ENCODE assay signal across 8 cellular contexts in the genomic region with DNA sequence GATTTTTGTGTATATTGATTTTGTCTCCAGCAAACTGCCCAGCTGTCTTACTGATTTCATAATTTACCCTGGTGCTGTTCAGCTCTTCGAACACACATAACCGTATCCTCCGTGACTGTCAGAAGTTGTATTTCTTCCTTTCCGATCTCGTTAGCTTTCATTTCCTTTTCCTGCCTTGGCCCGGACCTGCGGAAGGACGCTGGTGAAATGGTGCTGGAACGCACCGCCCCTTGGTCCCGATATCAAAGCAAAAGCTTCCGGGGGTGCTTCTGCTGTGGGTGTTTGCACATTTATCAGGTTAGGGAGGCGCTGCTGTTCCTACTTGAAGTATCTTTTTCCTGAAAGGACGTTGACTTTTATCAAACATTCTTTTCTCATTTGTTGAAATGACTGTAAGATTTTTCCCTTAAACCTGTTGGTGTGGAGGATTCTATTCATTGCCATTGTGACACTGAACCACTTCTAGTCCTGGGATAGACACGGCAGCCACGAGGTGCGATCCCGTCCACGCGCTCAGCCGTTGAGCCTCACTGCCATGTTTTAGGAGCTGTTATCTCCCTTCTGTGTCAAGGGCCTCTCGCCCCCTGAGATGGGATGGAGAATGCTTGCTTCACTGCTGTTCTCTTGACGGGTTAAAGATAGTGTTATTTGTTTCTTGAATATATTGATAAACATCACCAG.
DNase-seq lines count a peak whose midpoint lies in the region; ATAC-seq and TF ChIP-seq lines count a peak whose summit lies in the region.

No MANE protein-coding gene starts in this region.

- DNase-seq in CD1c-positive myeloid dendritic cell (ENCODE audit: extremely low spot score) = peak; percentile 22
- DNase-seq in T-helper 22 cell (ENCODE audit: low read depth) = peak; percentile 18
- DNase-seq in effector CD8-positive, alpha-beta T cell (lab: John Stamatoyannopoulos, UW) = peak; percentile 31
- no peak for DNase-seq in osteocyte (ENCODE audit: extremely low spot score, unreplicated experiment)
- no peak for DNase-seq in NK-92 treated with Interleukin-12 subunit alpha and Interleukin-12 subunit beta, amount 100 ng/mL, for 24 hours (lab: John Stamatoyannopoulos, UW)

- ATAC-seq in HG03442 (IDR thresholded peaks at IDR 0.05; ENCODE audit: unreplicated experiment) (no peak), HG03565 (IDR thresholded peaks at IDR 0.05; ENCODE audit: unreplicated experiment) (no peak), GM19463 (IDR thresholded peaks at IDR 0.05; ENCODE audit: unreplicated experiment) (no peak)

- H3K27me3 Mint-ChIP-seq in osteocyte (ENCODE audit: unreplicated experiment) = peaks cover 4% of the 10 kb centered on the region

- peak overlapping the region; percentile 12 for H3K27ac Mint-ChIP-seq in osteocyte (ENCODE audit: unreplicated experiment)

- no peaks in the 10 kb centered on the region for H3K36me3 Mint-ChIP-seq in osteocyte (ENCODE audit: unreplicated experiment)

- no peak for TF ChIP-seq CTCF in osteocyte (IDR thresholded peaks at IDR 0.05)

- H3K4me3 Mint-ChIP-seq in osteocyte (ENCODE audit: unreplicated experiment) = no peak overlapping the region

- H3K4me1 Mint-ChIP-seq in osteocyte (ENCODE audit: unreplicated experiment) = peaks cover 30% of the 10 kb centered on the region

- no peaks in the 10 kb centered on the region for H3K9me3 Mint-ChIP-seq in osteocyte (ENCODE audit: unreplicated experiment)

Comparison
In these comparisons a context has a peak if more than half of its experiments do, and no peak if none do; other contexts are left out.
1. DNase-seq: peak in CD1c-positive myeloid dendritic cell (single experiment), T-helper 22 cell (single experiment) and effector CD8-positive, alpha-beta T cell (single experiment); none in osteocyte (single experiment) and NK-92 treated with Interleukin-12 subunit alpha and Interleukin-12 subunit beta, amount 100 ng/mL, for 24 hours (single experiment).